ENCODE assay signal across 6 cellular contexts in genomic region chr7:69527706-69528105, GRCh38.
"Had no signal": no experiment of that assay in that cellular context is flagged by ENCODE, and none has a peak within 500 bp of the region (broad histone marks: within the 10 kb centered on the region; RNA-seq: fewer than 3 reads in every experiment).

No MANE protein-coding gene starts in this region.

- DNase-seq: KBM-7, KG1 had no signal

- H3K4me1 Mint-ChIP-seq: IgD-negative memory B cell had no signal

- H3K27ac ChIP-seq: HL-60 had no signal

- H3K36me3 Mint-ChIP-seq: IgD-negative memory B cell had no signal

- ATAC-seq: HepG2, K562 had no signal

- H3K27ac Mint-ChIP-seq: IgD-negative memory B cell had no signal

- H3K4me3 Mint-ChIP-seq: IgD-negative memory B cell had no signal

- H3K4me3 ChIP-seq: K562 had no signal
